In the genomic region with DNA sequence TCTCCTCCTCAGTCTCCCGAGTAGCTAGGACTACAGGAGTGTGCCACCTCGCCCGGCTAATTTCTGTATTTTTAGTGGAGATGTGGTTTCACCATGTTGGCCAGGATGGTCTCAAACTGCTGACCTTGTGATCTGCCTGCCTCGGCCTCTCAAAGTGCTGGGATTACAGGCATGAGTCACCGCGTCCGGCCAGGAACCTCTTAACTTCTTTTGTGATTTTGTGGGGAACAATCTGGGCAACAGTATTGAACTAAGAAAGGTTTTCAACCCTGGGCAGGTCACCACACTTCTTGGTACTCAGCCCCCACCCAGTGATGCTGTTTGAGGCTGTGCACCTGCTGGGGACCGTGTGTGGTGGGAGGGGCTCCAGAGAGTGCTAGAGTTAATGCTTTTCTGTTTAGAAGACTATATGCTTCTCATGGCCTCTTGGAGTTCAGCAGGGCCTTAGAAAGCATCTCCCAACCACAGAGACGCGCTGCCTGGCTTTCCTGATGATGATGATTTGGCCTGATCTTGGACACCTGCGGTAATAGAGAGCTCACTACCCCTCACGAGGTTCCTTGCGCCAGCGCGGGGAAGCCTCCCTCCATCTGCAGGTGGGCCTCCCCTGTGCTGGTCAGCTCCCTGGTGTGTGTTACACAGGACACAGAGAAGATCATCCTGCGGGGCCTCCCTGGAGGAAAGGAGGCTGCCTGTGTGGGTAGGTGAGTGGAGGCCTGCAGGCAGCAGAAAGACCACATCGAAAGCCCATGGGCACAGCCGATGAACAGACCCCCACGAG, we compare ENCODE assay signal across 10 cellular contexts. TPM values are rescaled to one million over a fixed set of nuclear protein-coding genes. Genes with fewer than 3 reads are reported as not detected.
DNase-seq lines count a peak whose midpoint lies in the region; TF ChIP-seq lines count a peak whose summit lies in the region.
"Had no signal": no experiment of that assay in that cellular context is flagged by ENCODE, and none has a peak within 500 bp of the region (broad histone marks: within the 10 kb centered on the region; RNA-seq: fewer than 3 reads in every experiment).

No MANE protein-coding gene starts in this region.

- POLR2A ChIA-PET in PC-9 (lab: Charles Lee; ENCODE audit: unreplicated experiment): no interaction called here

- H4K20me1 ChIP-seq in PC-9 (ENCODE audit: insufficient read depth): 0 out of 2 replicates have a peak, but pooled peaks cover 3% of the 10 kb centered on the region

- H2AFZ ChIP-seq in PC-9: no peak overlapping the region

- CTCF ChIA-PET in PC-9 (lab: Charles Lee): interaction anchor here (0.6 kb wide), 1 partner anchor 22 kb away, joined by 3 read pairs; no protein-coding TSS in a partner anchor

- peak overlapping the region; percentile 85 for H3K4me3 Mint-ChIP-seq in T-helper 1 cell treated with Interleukin-12 subunit alpha and Interleukin-12 subunit beta and Interleukin-4 antibody, amounts not matched to agents 30 μg/mL and 1 μg/mL, for 36 hours
- peak overlapping the region; percentile 93 for H3K4me3 Mint-ChIP-seq in endothelial cell (ENCODE audit: unreplicated experiment)

- H3K27ac ChIP-seq in PC-9 (no peak overlapping the region), ovary (no peak overlapping the region)

- no peak for TF ChIP-seq POLR2A in ovary (IDR thresholded peaks at IDR 0.05)

- peaks cover 23% of the 10 kb centered on the region; the same call in 1 of the 2 replicates for H3F3A ChIP-seq in PC-9 (ENCODE audit: insufficient read depth, low read depth)

- intact Hi-C loops in PC-9 (cut with micrococcal nuclease; ENCODE audit: unreplicated experiment) (loop anchor here (1.0 to 2.0 kb wide), 3 partner anchors 32 to 81 kb away; a partner anchor contains a TSS), ovary (cut with DNase I) (loop anchor here (2.0 to 5.0 kb wide), 3 partner anchors 33 to 51 kb away; no protein-coding TSS in a partner anchor)

- no peaks in the 10 kb centered on the region for H3K9me3 Mint-ChIP-seq in T-helper 1 cell treated with Interleukin-12 subunit alpha and Interleukin-12 subunit beta and Interleukin-4 antibody, amounts not matched to agents 30 μg/mL and 1 μg/mL, for 36 hours
- H3K9me3 Mint-ChIP-seq in endothelial cell (ENCODE audit: unreplicated experiment): no peaks in the 10 kb centered on the region

- H3K79me2 ChIP-seq in PC-9 (ENCODE audit: low read depth): peaks cover 11% of the 10 kb centered on the region

- 73 to 81% (median 78%) methylated on average over 19 of the region's 19 CpGs for WGBS in ovary, 3 donors

- H3K27me3 ChIP-seq in PC-9 (ENCODE audit: insufficient read depth, low read depth): no peaks in the 10 kb centered on the region
- no peaks in the 10 kb centered on the region for H3K27me3 ChIP-seq in ovary
- H3K27me3 ChIP-seq: esophagus squamous epithelium had no signal

- TSS peak; percentile 36 for BruUV-seq in PC-9 (replicated peaks; lab: Mats Ljungman, UMichigan)

- peak overlapping the region; percentile 69 for H3K27ac Mint-ChIP-seq in T-helper 1 cell treated with Interleukin-12 subunit alpha and Interleukin-12 subunit beta and Interleukin-4 antibody, amounts not matched to agents 30 μg/mL and 1 μg/mL, for 36 hours
- no peak overlapping the region for H3K27ac Mint-ChIP-seq in endothelial cell (ENCODE audit: unreplicated experiment)

- no peak for TF ChIP-seq EP300 in ovary (IDR thresholded peaks at IDR 0.05)

- no peak for DNase-seq in T-helper 1 cell
- DNase-seq in PC-9: no peak
- no peak for DNase-seq in endothelial cell (ENCODE audit: low spot score)
- no peak for DNase-seq in skeletal muscle cell (ENCODE audit: low read depth)
- no peak for DNase-seq in NCI-H526 (lab: John Stamatoyannopoulos, UW)
- no peak for DNase-seq in NK-92 treated with Interleukin-12 subunit alpha and Interleukin-12 subunit beta, amount 100 ng/mL, for 24 hours (lab: John Stamatoyannopoulos, UW)
- no peak for DNase-seq in ovary
- DNase-seq: AML-193, esophagus squamous epithelium had no signal

- H3K36me3 ChIP-seq in PC-9 (ENCODE audit: low read depth) (no peaks in the 10 kb centered on the region), ovary (no peaks in the 10 kb centered on the region)
- H3K36me3 ChIP-seq: esophagus squamous epithelium had no signal

- peaks cover 23% of the 10 kb centered on the region for H3K27me3 Mint-ChIP-seq in T-helper 1 cell treated with Interleukin-12 subunit alpha and Interleukin-12 subunit beta and Interleukin-4 antibody, amounts not matched to agents 30 μg/mL and 1 μg/mL, for 36 hours (ENCODE audit: low read depth)
- H3K27me3 Mint-ChIP-seq in endothelial cell (ENCODE audit: unreplicated experiment): peaks cover 7% of the 10 kb centered on the region

- H3K9me2 ChIP-seq in PC-9 (ENCODE audit: insufficient read depth): no peaks in the 10 kb centered on the region

- TF ChIP-seq CTCF in PC-9 (conservative IDR thresholded peaks at IDR 0.05): no peak
- no peak for TF ChIP-seq CTCF in endothelial cell (IDR thresholded peaks at IDR 0.05; ENCODE audit: unreplicated experiment)
- TF ChIP-seq CTCF in ovary (IDR thresholded peaks at IDR 0.05): no peak

- no peaks in the 10 kb centered on the region for H3K36me3 Mint-ChIP-seq in T-helper 1 cell treated with Interleukin-12 subunit alpha and Interleukin-12 subunit beta and Interleukin-4 antibody, amounts not matched to agents 30 μg/mL and 1 μg/mL, for 36 hours (ENCODE audit: low read depth)
- H3K36me3 Mint-ChIP-seq in endothelial cell (ENCODE audit: low read depth, unreplicated experiment): no peaks in the 10 kb centered on the region

- no peaks in the 10 kb centered on the region for H3K9me3 ChIP-seq in PC-9 (ENCODE audit: insufficient read depth, low read depth)
- no peaks in the 10 kb centered on the region for H3K9me3 ChIP-seq in ovary
- H3K9me3 ChIP-seq: esophagus squamous epithelium had no signal

- H3K4me3 ChIP-seq in PC-9 (peak overlapping the region; percentile 92), skeletal muscle cell (ENCODE audit: low read depth, low read length) (peak overlapping the region; percentile 62), ovary (no peak overlapping the region)

- peak overlapping the region; percentile 98 for H3K4me2 ChIP-seq in PC-9

- peaks cover 22% of the 10 kb centered on the region for H3K4me1 ChIP-seq in PC-9 (replicated peaks; ENCODE audit: insufficient read depth)
- H3K4me1 ChIP-seq in ovary (ENCODE audit: insufficient read depth): peaks cover 4% of the 10 kb centered on the region

- peaks cover 10% of the 10 kb centered on the region for H3K4me1 Mint-ChIP-seq in T-helper 1 cell treated with Interleukin-12 subunit alpha and Interleukin-12 subunit beta and Interleukin-4 antibody, amounts not matched to agents 30 μg/mL and 1 μg/mL, for 36 hours (ENCODE audit: low read depth)
- peaks cover 7% of the 10 kb centered on the region for H3K4me1 Mint-ChIP-seq in endothelial cell (ENCODE audit: unreplicated experiment)

RNA-seq across cellular contexts. Expression of a gene that starts 1.2 kb away (rescaled TPM):
- total RNA-seq in PC-9 (2021): 12.1 and 14.3 TPM in 2 replicates
- 3.6 TPM for total RNA-seq in endothelial cell (ENCODE audit: unreplicated experiment)
- total RNA-seq in ovary: 10 to 100 TPM in 2 of 7 donors, 1 to 10 TPM in 5; 2.6 to 17.3 (median 7.4) TPM
- 1 to 10 TPM in 1 of 2 donors, under 1 TPM in 1; 0.38 to 5.6 TPM for polyA plus RNA-seq in ovary

RNA-seq across cellular contexts. Expression of a gene that starts 17.5 kb away (rescaled TPM):
- 49.2 and 51.2 TPM in 2 replicates for total RNA-seq in PC-9 (2021)
- total RNA-seq in endothelial cell (ENCODE audit: unreplicated experiment): 50.9 TPM
- total RNA-seq in ovary: 10 to 100 TPM; 30.1 to 52.9 (median 37.8) TPM
- polyA plus RNA-seq in ovary: 10 to 100 TPM in 1 of 2 donors, 1 to 10 TPM in 1; 8.2 to 33.4 TPM

RNA-seq across cellular contexts. Expression of a gene that starts 18.2 kb away (rescaled TPM):
- total RNA-seq in PC-9 (2021) (250 and 260 TPM in 2 replicates), endothelial cell (ENCODE audit: unreplicated experiment) (96.5 TPM), ovary (100 to 1,000 TPM; 121 to 274 (median 229) TPM)
- polyA plus RNA-seq in ovary: 100 to 1,000 TPM in 1 of 2 donors, 10 to 100 TPM in 1; 26.5 to 135 TPM

RNA-seq across cellular contexts. Expression of a gene that starts 55.5 kb away (rescaled TPM):
- total RNA-seq in PC-9 (2021) (5.5 and 10.0 TPM in 2 replicates), endothelial cell (ENCODE audit: unreplicated experiment) (62.4 TPM), ovary (10 to 100 TPM in 4 of 7 donors, 1 to 10 TPM in 3; 2.0 to 31.6 (median 12.0) TPM)
- 10 to 100 TPM in 1 of 2 donors, under 1 TPM in 1; 0.92 to 13.0 TPM for polyA plus RNA-seq in ovary
